ENCODE assay signal across 10 cellular contexts in genomic region chr12:44286336-44286735, GRCh38.
A peak's percentile ranks its signal among the peaks of the same experiment; 100 is the strongest.
DNase-seq lines count a peak whose midpoint lies in the region; ATAC-seq lines count a peak whose summit lies in the region.
"Had no signal": no experiment of that assay in that cellular context is flagged by ENCODE, and none has a peak within 500 bp of the region (broad histone marks: within the 10 kb centered on the region; RNA-seq: fewer than 3 reads in every experiment).

No MANE protein-coding gene starts in this region.

- DNase-seq in RPMI7951 (ENCODE audit: low read depth) (peak; percentile 36), kidney glomerular epithelial cell (lab: John Stamatoyannopoulos, UW) (peak; percentile 10), Right ventricle myocardium superior (no peak), epidermal melanocyte (ENCODE audit: insufficient read length, low spot score) (no peak), HT-29 (ENCODE audit: low spot score) (no peak)
- DNase-seq: hippocampal formation, NCI-H748 treated with DMSO at 0.1 percent for 48 hours had no signal

- intact Hi-C loops in Right ventricle myocardium superior (cut with DNase I) = no loop called here

- peak; percentile 83 for ATAC-seq in GM18502 (IDR thresholded peaks at IDR 0.05; ENCODE audit: poor library complexity, unreplicated experiment)
- ATAC-seq in HG02884 (IDR thresholded peaks at IDR 0.05; ENCODE audit: unreplicated experiment) = peak; percentile 94
- no peak for ATAC-seq in Right ventricle myocardium superior (ENCODE audit: poor library complexity)
- no peak for ATAC-seq in HG03571 (IDR thresholded peaks at IDR 0.05; ENCODE audit: unreplicated experiment)

Comparison
In these comparisons a context has a peak if more than half of its experiments do, and no peak if none do; other contexts are left out.
1. ATAC-seq: peak in GM18502 (single experiment) and HG02884 (single experiment); none in Right ventricle myocardium superior (single experiment) and HG03571 (single experiment).
2. DNase-seq: peak in RPMI7951 (single experiment) and kidney glomerular epithelial cell (single experiment); none in Right ventricle myocardium superior (single experiment), epidermal melanocyte (single experiment) and HT-29 (single experiment).